Comparison of ENCODE assay signal across 1 cellular context in the genomic region with DNA sequence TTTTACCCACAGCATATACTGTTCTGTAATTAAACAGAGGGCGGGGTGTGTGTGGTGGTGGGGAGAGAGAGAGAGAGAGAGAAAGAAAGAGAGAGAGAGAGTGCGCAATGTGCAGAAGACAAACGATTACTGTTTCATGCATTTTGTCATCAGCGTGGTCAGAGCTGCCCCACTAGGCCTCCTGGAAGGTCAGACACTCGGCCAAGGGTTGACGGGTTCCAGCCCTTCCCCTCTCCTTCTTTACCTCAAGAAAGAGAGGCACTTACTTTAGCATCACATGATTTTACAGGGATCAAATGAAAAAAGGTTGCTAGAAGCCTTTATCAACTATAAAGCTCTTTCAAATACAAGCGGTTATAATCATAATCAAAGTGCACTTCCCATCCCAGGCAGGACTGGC.
TF ChIP-seq lines count a peak whose summit lies in the region.

No MANE protein-coding gene starts in this region.

TF ChIP-seq in IMR-90, 13 proteins besides CTCF, POLR2A, EP300 and RAD21 (continued from another document):
- TF ChIP-seq USF2 (IDR thresholded peaks at IDR 0.05; ENCODE audit: low read depth, low read length) = no peak
- no peak for TF ChIP-seq NFE2L2 (IDR thresholded peaks at IDR 0.05; ENCODE audit: low read depth, low read length)
- TF ChIP-seq BHLHE40 (IDR thresholded peaks at IDR 0.05; ENCODE audit: low read depth, low read length) = no peak
- no peak for TF ChIP-seq MAFK (IDR thresholded peaks at IDR 0.05; ENCODE audit: low read depth, low read length)
- no peak for TF ChIP-seq RFX5 (IDR thresholded peaks at IDR 0.05; ENCODE audit: low read depth, low read length)
- TF ChIP-seq CEBPB (IDR thresholded peaks at IDR 0.05; ENCODE audit: low read depth, low read length) = no peak
- TF ChIP-seq SMC3 (IDR thresholded peaks at IDR 0.05; ENCODE audit: low read depth, low read length) = no peak
- TF ChIP-seq RCOR1 (IDR thresholded peaks at IDR 0.05; ENCODE audit: insufficient replicate concordance, low read length) = no peak
